ENCODE assay signal across 27 cellular contexts in the genomic region with DNA sequence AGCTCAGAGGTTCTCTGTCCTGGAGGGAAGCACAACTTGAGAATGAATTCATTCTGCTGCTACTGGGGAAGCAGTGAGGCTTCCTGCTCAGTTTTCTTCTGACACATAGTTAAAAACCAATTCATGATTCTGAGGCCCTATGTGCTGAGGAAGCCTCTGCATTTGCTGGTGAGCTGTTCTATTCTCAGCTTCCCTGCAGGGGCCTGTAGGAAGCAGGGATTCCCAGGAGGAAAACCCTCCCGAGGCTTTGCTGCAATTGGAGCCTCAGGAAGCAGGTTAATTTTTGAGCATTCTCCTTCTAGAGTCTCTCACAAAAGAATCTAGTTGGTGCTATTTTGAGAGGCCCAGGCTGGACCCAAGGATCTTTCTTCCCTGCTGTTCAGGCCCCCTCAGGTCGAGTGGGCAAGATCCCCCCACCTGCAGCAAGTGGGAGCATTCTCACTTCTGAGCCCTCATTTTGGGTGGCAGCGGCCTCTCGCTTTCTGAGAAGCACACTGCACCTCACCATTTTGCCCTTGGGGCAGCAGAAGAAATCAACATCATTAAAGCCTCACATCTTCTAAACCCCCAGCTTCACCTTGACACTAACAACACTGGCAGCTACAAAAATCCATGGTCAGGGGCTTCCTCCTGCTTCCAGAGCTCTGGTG.
A peak's percentile ranks its signal among the peaks of the same experiment; 100 is the strongest.
DNase-seq lines count a peak whose midpoint lies in the region; ATAC-seq and TF ChIP-seq lines count a peak whose summit lies in the region.
"Had no signal": no experiment of that assay in that cellular context is flagged by ENCODE, and none has a peak within 500 bp of the region (broad histone marks: within the 10 kb centered on the region; RNA-seq: fewer than 3 reads in every experiment).

No MANE protein-coding gene starts in this region.

- no peak overlapping the region for H3K4ac ChIP-seq in neuronal stem cell (ENCODE audit: low read length)

- H3K4me3 ChIP-seq in endodermal cell (ENCODE audit: low read length), result no peak overlapping the region
- no peak overlapping the region for H3K4me3 ChIP-seq in neuronal stem cell (ENCODE audit: low read length in 2 of 2)
- no peak overlapping the region for H3K4me3 ChIP-seq in breast epithelium
- H3K4me3 ChIP-seq: GM23248, pancreas had no signal

- H2BK15ac ChIP-seq in neuronal stem cell (ENCODE audit: low read length), result peak overlapping the region; percentile 64

- H3K36me3 Mint-ChIP-seq in endodermal cell (ENCODE audit: low read depth), result no peaks in the 10 kb centered on the region
- no peaks in the 10 kb centered on the region for H3K36me3 Mint-ChIP-seq in CD4-positive, alpha-beta T cell (ENCODE audit: low read depth)
- H3K36me3 Mint-ChIP-seq: activated CD8-positive, alpha-beta memory T cell treated with anti-CD3 and anti-CD28 coated beads, Interleukin-2, amount 10 ng/mL, durations not matched to agents 7 days and 5 days; memory B cell; naive B cell; stimulated activated naive B cell treated with anti-CD40 and anti-IgM and Interleukin-4, amounts not matched to agents 10 μg/mL and 1 μg/mL and 100 μg/mL, for 72 hours had no signal

- TF ChIP-seq POLR2A in breast epithelium (IDR thresholded peaks at IDR 0.05), result no peak

- peaks cover 7% of the 10 kb centered on the region for H3K9me3 Mint-ChIP-seq in endodermal cell
- no peaks in the 10 kb centered on the region for H3K9me3 Mint-ChIP-seq in CD4-positive, alpha-beta T cell
- H3K9me3 Mint-ChIP-seq: activated naive CD4-positive, alpha-beta T cell treated with anti-CD3 and anti-CD28 coated beads for 36 hours; activated T-cell treated with anti-CD3 and anti-CD28 coated beads, Interleukin-2, amount 50 U/mL, for 72 hours; dendritic cell treated with granulocyte-macrophage colony-stimulating factor and Interleukin-4, amounts not matched to agents 40 ng/mL and 50 ng/mL, for 4 days; memory B cell; T-helper 2 cell treated with Interferon-gamma antibody and Interleukin-4, amounts not matched to agents 5 μg/mL and 100 μg/mL, for 36 hours had no signal

- no peak overlapping the region for H3K4me3 Mint-ChIP-seq in endodermal cell
- no peak overlapping the region for H3K4me3 Mint-ChIP-seq in CD4-positive, alpha-beta T cell
- H3K4me3 Mint-ChIP-seq: activated CD8-positive, alpha-beta memory T cell treated with anti-CD3 and anti-CD28 coated beads, Interleukin-2, amount 10 ng/mL, durations not matched to agents 7 days and 5 days; activated naive CD4-positive, alpha-beta T cell treated with anti-CD3 and anti-CD28 coated beads for 36 hours; activated T-cell treated with anti-CD3 and anti-CD28 coated beads, Interleukin-2, amount 50 U/mL, for 72 hours; dendritic cell treated with granulocyte-macrophage colony-stimulating factor and Interleukin-4, amounts not matched to agents 40 ng/mL and 50 ng/mL, for 4 days; memory B cell; naive B cell; stimulated activated naive B cell treated with anti-CD40 and anti-IgM and Interleukin-4, amounts not matched to agents 10 μg/mL and 1 μg/mL and 100 μg/mL, for 72 hours; T-helper 2 cell treated with Interferon-gamma antibody and Interleukin-4, amounts not matched to agents 5 μg/mL and 100 μg/mL, for 36 hours had no signal

- H3K4me2 ChIP-seq in neuronal stem cell (ENCODE audit: insufficient read depth, low read length, poor library complexity, severe bottlenecking), result no peak overlapping the region

- H3K27ac ChIP-seq in endodermal cell (ENCODE audit: low read depth, low read length), result peak overlapping the region; percentile 62
- peak overlapping the region; percentile 57 for H3K27ac ChIP-seq in neuronal stem cell (replicated peaks; ENCODE audit: low read length)
- no peak overlapping the region for H3K27ac ChIP-seq in CD4-positive, alpha-beta T cell (ENCODE audit: low read depth, low read length)
- no peak overlapping the region for H3K27ac ChIP-seq in breast epithelium
- H3K27ac ChIP-seq: GM23248, pancreas, RWPE1, WERI-Rb-1 had no signal

- H3K27me3 ChIP-seq in endodermal cell (ENCODE audit: control insufficient read depth, insufficient read depth, low read length, poor library complexity, severe bottlenecking) (no peaks in the 10 kb centered on the region), neuronal stem cell (ENCODE audit: control insufficient read depth in 3 of 3, insufficient read depth in 3 of 3, low read depth in 1 of 3, low read length in 3 of 3) (no peaks in the 10 kb centered on the region), breast epithelium (no peaks in the 10 kb centered on the region)
- peaks cover 22% of the 10 kb centered on the region for H3K27me3 ChIP-seq in CD4-positive, alpha-beta T cell (ENCODE audit: control insufficient read depth, insufficient read depth, low read length)
- H3K27me3 ChIP-seq: pancreas had no signal

- peak overlapping the region; percentile 36 for H3K27ac Mint-ChIP-seq in endodermal cell
- H3K27ac Mint-ChIP-seq in CD4-positive, alpha-beta T cell, result no peak overlapping the region
- H3K27ac Mint-ChIP-seq: activated CD8-positive, alpha-beta memory T cell treated with anti-CD3 and anti-CD28 coated beads, Interleukin-2, amount 10 ng/mL, durations not matched to agents 7 days and 5 days; activated naive CD4-positive, alpha-beta T cell treated with anti-CD3 and anti-CD28 coated beads for 36 hours; activated T-cell treated with anti-CD3 and anti-CD28 coated beads, Interleukin-2, amount 50 U/mL, for 72 hours; dendritic cell treated with granulocyte-macrophage colony-stimulating factor and Interleukin-4, amounts not matched to agents 40 ng/mL and 50 ng/mL, for 4 days; memory B cell; naive B cell; stimulated activated naive B cell treated with anti-CD40 and anti-IgM and Interleukin-4, amounts not matched to agents 10 μg/mL and 1 μg/mL and 100 μg/mL, for 72 hours; T-helper 2 cell treated with Interferon-gamma antibody and Interleukin-4, amounts not matched to agents 5 μg/mL and 100 μg/mL, for 36 hours had no signal

- no peak overlapping the region for H2BK5ac ChIP-seq in neuronal stem cell (ENCODE audit: low read length)

- peak overlapping the region; percentile 85 for H2BK12ac ChIP-seq in neuronal stem cell (ENCODE audit: low read length)

- no peak overlapping the region for H4K8ac ChIP-seq in neuronal stem cell (ENCODE audit: low read depth, low read length)

- H3K9ac ChIP-seq in endodermal cell (ENCODE audit: extremely low read depth, low read length, poor library complexity, severe bottlenecking), result no peak overlapping the region
- H3K9ac ChIP-seq in neuronal stem cell (ENCODE audit: low read depth, low read length, poor library complexity), result no peak overlapping the region
- H3K9ac ChIP-seq: GM23248 had no signal

- peak overlapping the region; percentile 55 for H3K18ac ChIP-seq in neuronal stem cell (ENCODE audit: low read length)

- no peaks in the 10 kb centered on the region for H3K27me3 Mint-ChIP-seq in endodermal cell (ENCODE audit: insufficient read depth)
- H3K27me3 Mint-ChIP-seq in CD4-positive, alpha-beta T cell, result peaks cover 38% of the 10 kb centered on the region

- H2AFZ ChIP-seq in neuronal stem cell (ENCODE audit: low read length), result peak overlapping the region; percentile 83
- H2AFZ ChIP-seq: GM23248 had no signal

- no peaks in the 10 kb centered on the region for H3K79me1 ChIP-seq in neuronal stem cell (ENCODE audit: low read depth, low read length)

- H3K36me3 ChIP-seq in endodermal cell (ENCODE audit: control insufficient read depth, insufficient read depth, low read length) (no peaks in the 10 kb centered on the region), neuronal stem cell (replicated peaks in 1 of 2; ENCODE audit: control insufficient read depth in 2 of 2, insufficient read depth in 2 of 2, low read length in 2 of 2) (no peaks in the 10 kb centered on the region), breast epithelium (no peaks in the 10 kb centered on the region)
- H3K36me3 ChIP-seq: pancreas, WERI-Rb-1 had no signal

- H2AK5ac ChIP-seq in neuronal stem cell (ENCODE audit: low read depth, low read length), result no peak overlapping the region

- no peak for ATAC-seq in CD4-positive, alpha-beta T cell (ENCODE audit: poor library complexity)
- ATAC-seq: activated CD8-positive, alpha-beta memory T cell treated with anti-CD3 and anti-CD28 coated beads, Interleukin-2, amount 10 ng/mL, durations not matched to agents 7 days and 5 days; activated T-cell treated with anti-CD3 and anti-CD28 coated beads, Interleukin-2, amount 50 U/mL, for 72 hours; left colon; pancreas; stimulated activated naive B cell treated with anti-CD40 and anti-IgM and Interleukin-4, amounts not matched to agents 10 μg/mL and 1 μg/mL and 100 μg/mL, for 72 hours had no signal

- POLR2A ChIA-PET in CD4-positive, alpha-beta T cell (lab: Charles Lee), result interaction anchor here (1.6 kb wide), 1 partner anchor 10 kb away, joined by 4 read pairs; no protein-coding TSS in a partner anchor

- no peak overlapping the region for H3K14ac ChIP-seq in neuronal stem cell (ENCODE audit: low read length)

- intact Hi-C loops in CD4-positive, alpha-beta T cell (cut with DNase I, micrococcal nuclease), result no loop called here
- intact Hi-C loops in breast epithelium (cut with DNase I; ENCODE audit: low total_unique reads), result no loop called here

- no peak overlapping the region for H2BK120ac ChIP-seq in neuronal stem cell (ENCODE audit: low read depth, low read length)

- H3K4me1 Mint-ChIP-seq in endodermal cell, result peaks cover 24% of the 10 kb centered on the region
- no peaks in the 10 kb centered on the region for H3K4me1 Mint-ChIP-seq in CD4-positive, alpha-beta T cell (ENCODE audit: low read depth)
- H3K4me1 Mint-ChIP-seq: activated CD8-positive, alpha-beta memory T cell treated with anti-CD3 and anti-CD28 coated beads, Interleukin-2, amount 10 ng/mL, durations not matched to agents 7 days and 5 days; memory B cell; naive B cell; stimulated activated naive B cell treated with anti-CD40 and anti-IgM and Interleukin-4, amounts not matched to agents 10 μg/mL and 1 μg/mL and 100 μg/mL, for 72 hours had no signal

- no peak overlapping the region for H3K23ac ChIP-seq in neuronal stem cell (ENCODE audit: low read depth, low read length, poor library complexity)

- no peak for TF ChIP-seq CTCF in endodermal cell (conservative IDR thresholded peaks at IDR 0.05)
- TF ChIP-seq CTCF in CD4-positive, alpha-beta T cell (IDR thresholded peaks at IDR 0.05), result no peak
- no peak for TF ChIP-seq CTCF in breast epithelium (IDR thresholded peaks at IDR 0.05)

- H3K4me1 ChIP-seq in endodermal cell (ENCODE audit: control insufficient read depth, insufficient read depth, low read length) (no peaks in the 10 kb centered on the region), neuronal stem cell (ENCODE audit: control insufficient read depth in 2 of 2, insufficient read depth in 1 of 2, low read depth in 1 of 2, low read length in 2 of 2) (peaks cover 4 to 11% of the 10 kb centered on the region in 2 donors), breast epithelium (no peaks in the 10 kb centered on the region)
- H3K4me1 ChIP-seq: pancreas had no signal

- peak; percentile 26 for DNase-seq in NCI-H2171 treated with DMSO at 0.1 percent for 48 hours (lab: John Stamatoyannopoulos, UW)
- DNase-seq in NCI-H2171 (lab: John Stamatoyannopoulos, UW), result no peak
- peak; percentile 32 for DNase-seq in NCI-H2107 treated with DMSO at 0.1 percent for 48 hours (lab: John Stamatoyannopoulos, UW; ENCODE audit: unreplicated experiment)
- DNase-seq in endodermal cell, result no peak
- no peak for DNase-seq in neuronal stem cell (ENCODE audit: low spot score)
- no peak for DNase-seq in CD4-positive, alpha-beta T cell
- no peak for DNase-seq in breast epithelium (ENCODE audit: low spot score in 2 of 2)
- no peak for DNase-seq in effector CD4-positive, alpha-beta T cell
- DNase-seq: 8988T; activated CD4-positive, alpha-beta T cell treated with anti-CD3 and anti-CD28 coated beads, Interleukin-2, amount 50 U/mL, for 1 hour; activated CD8-positive, alpha-beta memory T cell treated with anti-CD3 and anti-CD28 coated beads, Interleukin-2, amount 10 ng/mL, durations not matched to agents 7 days and 5 days; activated naive CD4-positive, alpha-beta T cell treated with anti-CD3 and anti-CD28 coated beads for 36 hours; activated T-cell treated with anti-CD3 and anti-CD28 coated beads, Interleukin-2, amount 50 U/mL, for 72 hours; GM23248; left colon; naive B cell; NCI-H1105 treated with DMSO at 0.1 percent for 48 hours; NCI-H2081; NCI-H524 treated with DMSO at 0.1 percent for 48 hours; pancreas; stimulated activated CD4-positive, alpha-beta T cell treated with anti-CD3 and anti-CD28 coated beads, Interleukin-4, amount 100 ng/mL, for 1 hour; stimulated activated naive B cell treated with anti-CD40 and anti-IgM and Interleukin-4, amounts not matched to agents 10 μg/mL and 1 μg/mL and 100 μg/mL, for 72 hours; WERI-Rb-1 had no signal

- no peak overlapping the region for H4K91ac ChIP-seq in neuronal stem cell (ENCODE audit: low read depth, low read length, poor library complexity)

- peaks cover 19% of the 10 kb centered on the region for H3K9me3 ChIP-seq in endodermal cell (ENCODE audit: control insufficient read depth, low read length)
- peaks cover 0 to 4% of the 10 kb centered on the region in 2 donors for H3K9me3 ChIP-seq in neuronal stem cell (replicated peaks in 1 of 2; ENCODE audit: control insufficient read depth in 2 of 2, insufficient read depth in 1 of 2, low read depth in 1 of 2, low read length in 2 of 2)
- H3K9me3 ChIP-seq in CD4-positive, alpha-beta T cell (ENCODE audit: control insufficient read depth, low read length), result no peaks in the 10 kb centered on the region
- no peaks in the 10 kb centered on the region for H3K9me3 ChIP-seq in breast epithelium
- H3K9me3 ChIP-seq: pancreas had no signal

- WGBS in endodermal cell (ENCODE audit: insufficient coverage in 1 of 2, insufficient read length in 1 of 2), 2 experiments, result 42 to 63% methylated on average over 2 to 4 of the region's 4 CpGs
- WGBS in neuronal stem cell (ENCODE audit: extremely low coverage in 2 of 2, insufficient read length in 2 of 2, insufficient replicate concordance in 1 of 2), 2 donors, result no CpG with 5 or more reads among the region's 4 CpGs

- CTCF ChIA-PET in CD4-positive, alpha-beta T cell (lab: Charles Lee), result no interaction called here

Comparison
In these comparisons a context has a peak if more than half of its experiments do, and no peak if none do; other contexts are left out.
1. DNase-seq: peak in NCI-H2171 treated with DMSO at 0.1 percent for 48 hours (single experiment) and NCI-H2107 treated with DMSO at 0.1 percent for 48 hours (single experiment); none in NCI-H2171 (single experiment), endodermal cell (single experiment), neuronal stem cell (single experiment), CD4-positive, alpha-beta T cell (0 of 10), breast epithelium (0 of 2) and effector CD4-positive, alpha-beta T cell (single experiment).
2. H3K27ac ChIP-seq: peak in endodermal cell (single experiment) and neuronal stem cell (single experiment); none in CD4-positive, alpha-beta T cell (single experiment) and breast epithelium (0 of 2).